ENCODE assay signal across 1 cellular context in the genomic region with DNA sequence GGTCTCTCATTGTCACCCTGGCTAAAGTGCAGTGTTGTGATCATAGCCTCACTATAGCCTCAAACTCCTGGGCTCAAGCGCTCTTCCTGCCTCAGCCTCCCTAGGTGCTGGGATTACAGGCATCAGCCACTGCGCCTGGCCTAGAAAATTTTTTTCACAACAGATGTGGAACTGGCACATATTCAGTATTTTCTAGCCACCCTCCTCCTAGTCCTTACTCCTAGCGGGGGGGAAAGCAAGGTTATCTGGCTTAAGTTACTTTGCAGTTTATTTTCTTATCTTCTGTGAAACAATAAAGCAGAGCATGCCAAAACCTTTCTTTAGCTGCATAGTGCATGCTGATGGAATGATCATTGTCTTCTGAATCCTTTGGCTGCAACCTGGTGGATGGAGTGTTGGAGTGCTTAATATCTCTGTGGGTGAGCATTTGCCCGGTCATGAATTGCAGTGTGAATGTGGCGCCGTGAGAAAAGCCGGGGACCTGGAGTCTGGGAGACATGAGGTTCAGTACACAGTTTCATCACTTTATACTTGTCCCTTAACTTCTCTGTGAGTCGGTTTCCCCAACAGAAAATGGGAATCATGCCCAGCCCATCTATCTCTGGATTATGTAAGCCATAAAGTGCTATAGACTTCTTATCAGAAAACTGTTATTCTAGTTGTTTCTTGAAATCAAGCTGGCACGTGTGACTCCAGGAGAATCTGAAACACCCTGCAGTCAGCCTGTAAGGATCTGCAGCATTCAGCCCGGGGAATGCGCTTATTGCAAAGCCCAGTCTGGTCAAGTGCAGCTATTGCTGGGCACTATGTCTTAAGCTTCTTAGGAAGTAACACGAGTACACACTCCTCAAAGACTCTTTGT.
TF ChIP-seq lines count a peak whose summit lies in the region.

No MANE protein-coding gene starts in this region.

TF ChIP-seq in A549, 52 proteins besides CTCF, POLR2A, EP300 and RAD21 (continued from another document):
- TF ChIP-seq REST (IDR thresholded peaks at IDR 0.05), result no peak
- no peak for TF ChIP-seq NR3C1 (IDR thresholded peaks at IDR 0.05)
- TF ChIP-seq KDM1A (IDR thresholded peaks at IDR 0.05; ENCODE audit: low read depth), result no peak
- TF ChIP-seq ZFP36 (IDR thresholded peaks at IDR 0.05; ENCODE audit: borderline replicate concordance, partially characterized antibody), result no peak
- TF ChIP-seq CBX8 (IDR thresholded peaks at IDR 0.05), result no peak
- TF ChIP-seq RARB (CRISPR knock-in tag; IDR thresholded peaks at IDR 0.05), result no peak
- TF ChIP-seq HOXB13 (CRISPR knock-in tag; IDR thresholded peaks at IDR 0.05; ENCODE audit: low read depth), result no peak
- TF ChIP-seq HMGXB4 (CRISPR knock-in tag; IDR thresholded peaks at IDR 0.05; ENCODE audit: borderline replicate concordance), result no peak
- no peak for TF ChIP-seq HEYL (CRISPR knock-in tag; IDR thresholded peaks at IDR 0.05)
- TF ChIP-seq FOSB (CRISPR knock-in tag; IDR thresholded peaks at IDR 0.05), result no peak
- no peak for TF ChIP-seq NPAS2 (CRISPR knock-in tag; IDR thresholded peaks at IDR 0.05; ENCODE audit: borderline replicate concordance)
- no peak for TF ChIP-seq NFE2L2 (conservative IDR thresholded peaks at IDR 0.05; ENCODE audit: low read length)
- no peak for TF ChIP-seq TP53 (CRISPR knock-in tag; IDR thresholded peaks at IDR 0.05)
- no peak for TF ChIP-seq CBX2 (IDR thresholded peaks at IDR 0.05; ENCODE audit: borderline replicate concordance, low read depth)
